8 cellular contexts compared by ENCODE assay signal in the genomic region with DNA sequence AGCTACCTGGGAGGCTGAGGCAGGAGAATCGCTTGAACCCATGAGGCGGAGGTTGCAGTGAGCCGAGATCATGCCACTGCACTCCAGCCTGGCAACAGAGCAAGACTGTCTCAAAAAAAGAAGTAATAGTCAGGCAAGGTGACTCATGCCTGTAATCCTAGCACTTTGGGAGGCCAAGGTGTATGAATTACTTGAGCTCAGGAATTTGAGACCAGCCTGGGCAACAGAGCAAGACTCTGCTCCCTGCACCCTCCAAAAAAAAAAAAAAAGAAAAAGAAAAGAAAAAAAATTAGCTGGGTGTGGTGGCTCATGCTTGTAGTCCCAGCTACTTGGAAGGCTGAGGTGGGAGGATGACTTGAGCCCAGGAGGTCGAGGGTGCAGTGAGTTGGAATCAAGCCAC. TPM values are rescaled to one million over a fixed set of nuclear protein-coding genes. Genes with fewer than 3 reads are reported as not detected.
DNase-seq lines count a peak whose midpoint lies in the region; ATAC-seq, FAIRE-seq and TF ChIP-seq lines count a peak whose summit lies in the region.
"Not testable (repeated sequence)": the region's sequence is repeated elsewhere in the genome, so short reads cannot be mapped to it uniquely, and the experiment has no call there.

No MANE protein-coding gene starts in this region.

- DNase-seq in Caki2 (ENCODE audit: low read depth) (peak; percentile 55), HT1080 (ENCODE audit: low read depth) (peak; percentile 51), RCC 7860 (ENCODE audit: low spot score) (peak; percentile 26), MCF 10A (ENCODE audit: unreplicated experiment) (peak; percentile 68), epithelial cell of esophagus (ENCODE audit: low read depth) (peak; percentile 61), foreskin keratinocyte (peak in 1 of 2 donors; percentile 78), kidney tubule cell (ENCODE audit: low spot score) (peak; percentile 82), renal cortical epithelial cell (ENCODE audit: low read depth) (peak; percentile 45)

- peak overlapping the region; percentile 27 for H3K27ac Mint-ChIP-seq in MCF 10A (ENCODE audit: low read depth, unreplicated experiment)

- peaks cover 24% of the 10 kb centered on the region for H3K4me1 ChIP-seq in foreskin keratinocyte

- H3K4me3 ChIP-seq in epithelial cell of esophagus (ENCODE audit: low read length) = not testable (repeated sequence)

- CTCF ChIA-PET in MCF 10A (lab: Yijun Ruan, JAX) = interaction anchor here (0.6 kb wide), 1 partner anchor 40 kb away, joined by 4 read pairs; no protein-coding TSS in a partner anchor

- intact Hi-C loops in MCF 10A (cut with micrococcal nuclease) = not testable (repeated sequence)

- BruUV-seq in MCF 10A (replicated peaks; lab: Mats Ljungman, UMichigan) = not testable (repeated sequence)

- H3K4me1 Mint-ChIP-seq in MCF 10A (ENCODE audit: insufficient read depth, unreplicated experiment) = peaks cover 30% of the 10 kb centered on the region

- not testable (repeated sequence) for H3K27ac ChIP-seq in foreskin keratinocyte

- not testable (repeated sequence) for H3K36me3 Mint-ChIP-seq in MCF 10A (ENCODE audit: insufficient read depth, unreplicated experiment)

- POLR2A ChIA-PET in MCF 10A (lab: Yijun Ruan, JAX) = interaction anchor here (1.1 to 1.2 kb wide), 3 partner anchors 25 to 45 kb away, joined by 3 to 6 read pairs (median 4); a partner anchor contains a TSS

- ATAC-seq in foreskin keratinocyte = peak; percentile 63

- H3K9me3 Mint-ChIP-seq in MCF 10A (ENCODE audit: unreplicated experiment) = not testable (repeated sequence)

- not testable (repeated sequence) for H3K4me3 Mint-ChIP-seq in MCF 10A (ENCODE audit: unreplicated experiment)

- FAIRE-seq in RCC 7860 (lab: Jason Lieb, UNC) = peak; percentile 42

- TF ChIP-seq CTCF in MCF 10A (IDR thresholded peaks at IDR 0.05; ENCODE audit: unreplicated experiment); epithelial cell of esophagus (IDR thresholded peaks at IDR 0.05; ENCODE audit: insufficient read depth, low read depth, low read length, missing control alignments); foreskin keratinocyte (conservative IDR thresholded peaks at IDR 0.05): not testable (repeated sequence)

- H3K27me3 ChIP-seq in foreskin keratinocyte = not testable (repeated sequence)

- not testable (repeated sequence) for H3K27me3 Mint-ChIP-seq in MCF 10A (ENCODE audit: insufficient read depth, unreplicated experiment)

- in situ Hi-C loops in Caki2 (cut with HindIII; ENCODE audit: low pct_unique_long_range_greater_than_20kb, low sequenced_read_pairs) = not testable (repeated sequence)

RNA-seq across cellular contexts. Expression of a gene that starts 44.7 kb away (rescaled TPM):
- total RNA-seq in Caki2 (2014; rRNA removed; shearing (Covaris generic); ENCODE audit: low replicate concordance) = 14.3 and 18.0 TPM in 2 replicates
- 15.7 and 20.5 TPM in 2 replicates for total RNA-seq in HT1080 (2014; rRNA removed; shearing (Covaris generic))
- polyA plus RNA-seq in HT1080 (2015; cell fraction: cytosol; rRNA removed) = 19.9 and 25.9 TPM in 2 replicates
- 24.0 and 25.1 TPM in 2 replicates for polyA plus RNA-seq in HT1080 (2015; cell fraction: nucleus; rRNA removed)
- total RNA-seq in MCF 10A (2022) = 25.8 and 32.6 TPM in 2 replicates
- 56.3 and 62.6 TPM in 2 replicates for total RNA-seq in foreskin keratinocyte
- polyA plus RNA-seq in foreskin keratinocyte = 91.1 and 95.7 TPM in 2 replicates
- 4.7 and 6.2 TPM in 2 replicates for total RNA-seq in renal cortical epithelial cell
